1 cellular context compared by ENCODE assay signal in the genomic region with DNA sequence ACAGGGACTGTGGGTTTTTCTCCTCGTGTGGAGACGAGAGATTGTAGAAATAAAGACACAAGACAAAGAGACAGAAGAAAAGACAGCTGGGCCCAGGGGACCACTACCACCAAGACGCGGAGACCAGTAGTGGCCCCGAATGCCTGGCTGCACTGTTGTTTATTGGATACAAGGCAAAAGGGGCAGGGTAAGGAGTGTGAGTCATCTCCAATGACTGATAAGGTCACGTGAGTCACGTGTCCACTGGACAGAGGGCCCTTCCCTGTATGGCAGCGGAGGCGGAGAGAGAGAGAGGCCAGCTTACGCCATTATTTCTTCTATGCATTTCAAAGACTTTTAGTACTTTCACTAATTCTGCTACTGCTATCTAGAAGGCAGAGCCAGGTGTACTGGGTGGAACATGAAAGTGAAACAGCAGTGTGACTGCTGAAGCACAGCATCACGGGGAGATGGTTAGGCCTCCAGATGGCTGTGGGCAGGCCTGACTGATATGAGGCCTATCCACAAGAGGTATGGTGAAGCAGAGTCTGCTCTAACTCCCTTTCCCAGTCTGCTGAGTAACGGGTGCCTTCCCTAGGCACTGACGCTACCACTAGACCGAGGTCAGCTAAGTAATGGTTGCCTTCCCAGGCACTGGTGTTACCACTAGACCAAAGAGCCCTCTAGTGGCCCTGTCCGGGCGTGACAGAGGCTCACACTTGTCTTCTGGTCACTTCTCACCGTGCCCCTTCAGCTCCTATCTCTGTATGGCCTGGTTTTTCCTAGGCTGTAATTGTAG.
A peak's percentile ranks its signal among the peaks of the same experiment; 100 is the strongest.
TF ChIP-seq lines count a peak whose summit lies in the region.
"Not testable (repeated sequence)": the region's sequence is repeated elsewhere in the genome, so short reads cannot be mapped to it uniquely, and the experiment has no call there.

No MANE protein-coding gene starts in this region.

TF ChIP-seq in K562, 482 proteins besides CTCF, POLR2A, EP300 and RAD21 (continued from another document and continues in another):
- TF ChIP-seq CTBP1 (IDR thresholded peaks at IDR 0.05; ENCODE audit: borderline replicate concordance) (peak; percentile 48; the same call in 1 of the 2 replicates), SMARCC2 (IDR thresholded peaks at IDR 0.05; ENCODE audit: low read depth) (peak; percentile 62; the same call in 1 of the 2 replicates), TFE3 (CRISPR knock-in tag; IDR thresholded peaks at IDR 0.05) (peak; percentile 98), TEAD4 (IDR thresholded peaks at IDR 0.05; ENCODE audit: low read length) (peak; percentile 38; the same call in 1 of the 2 replicates), ZNF232 (CRISPR knock-in tag; IDR thresholded peaks at IDR 0.05) (peak; percentile 50; the same call in 1 of the 2 replicates), ZNF609 (CRISPR knock-in tag; IDR thresholded peaks at IDR 0.05; ENCODE audit: borderline replicate concordance) (0 out of 2 replicates have a peak, but pooled peaks have one; percentile 55), HDAC2 (IDR thresholded peaks at IDR 0.05) (0 out of 2 replicates have a peak, but pooled peaks have one; percentile 42), RREB1 (CRISPR knock-in tag; IDR thresholded peaks at IDR 0.05) (peak; percentile 32; the same call in 1 of the 2 replicates), SRF (CRISPR knock-in tag; IDR thresholded peaks at IDR 0.05) (peak in 1 of 2 experiments; percentile 67; a peak in 1 of 4 replicates), CBX1 (IDR thresholded peaks at IDR 0.05; ENCODE audit: low read depth) (0 out of 2 replicates have a peak, but pooled peaks have one; percentile 37)
- TF ChIP-seq TEAD4 (CRISPR knock-in tag; IDR thresholded peaks at IDR 0.05; ENCODE audit: borderline replicate concordance), result not testable (repeated sequence)
- TF ChIP-seq, protein P1, sequence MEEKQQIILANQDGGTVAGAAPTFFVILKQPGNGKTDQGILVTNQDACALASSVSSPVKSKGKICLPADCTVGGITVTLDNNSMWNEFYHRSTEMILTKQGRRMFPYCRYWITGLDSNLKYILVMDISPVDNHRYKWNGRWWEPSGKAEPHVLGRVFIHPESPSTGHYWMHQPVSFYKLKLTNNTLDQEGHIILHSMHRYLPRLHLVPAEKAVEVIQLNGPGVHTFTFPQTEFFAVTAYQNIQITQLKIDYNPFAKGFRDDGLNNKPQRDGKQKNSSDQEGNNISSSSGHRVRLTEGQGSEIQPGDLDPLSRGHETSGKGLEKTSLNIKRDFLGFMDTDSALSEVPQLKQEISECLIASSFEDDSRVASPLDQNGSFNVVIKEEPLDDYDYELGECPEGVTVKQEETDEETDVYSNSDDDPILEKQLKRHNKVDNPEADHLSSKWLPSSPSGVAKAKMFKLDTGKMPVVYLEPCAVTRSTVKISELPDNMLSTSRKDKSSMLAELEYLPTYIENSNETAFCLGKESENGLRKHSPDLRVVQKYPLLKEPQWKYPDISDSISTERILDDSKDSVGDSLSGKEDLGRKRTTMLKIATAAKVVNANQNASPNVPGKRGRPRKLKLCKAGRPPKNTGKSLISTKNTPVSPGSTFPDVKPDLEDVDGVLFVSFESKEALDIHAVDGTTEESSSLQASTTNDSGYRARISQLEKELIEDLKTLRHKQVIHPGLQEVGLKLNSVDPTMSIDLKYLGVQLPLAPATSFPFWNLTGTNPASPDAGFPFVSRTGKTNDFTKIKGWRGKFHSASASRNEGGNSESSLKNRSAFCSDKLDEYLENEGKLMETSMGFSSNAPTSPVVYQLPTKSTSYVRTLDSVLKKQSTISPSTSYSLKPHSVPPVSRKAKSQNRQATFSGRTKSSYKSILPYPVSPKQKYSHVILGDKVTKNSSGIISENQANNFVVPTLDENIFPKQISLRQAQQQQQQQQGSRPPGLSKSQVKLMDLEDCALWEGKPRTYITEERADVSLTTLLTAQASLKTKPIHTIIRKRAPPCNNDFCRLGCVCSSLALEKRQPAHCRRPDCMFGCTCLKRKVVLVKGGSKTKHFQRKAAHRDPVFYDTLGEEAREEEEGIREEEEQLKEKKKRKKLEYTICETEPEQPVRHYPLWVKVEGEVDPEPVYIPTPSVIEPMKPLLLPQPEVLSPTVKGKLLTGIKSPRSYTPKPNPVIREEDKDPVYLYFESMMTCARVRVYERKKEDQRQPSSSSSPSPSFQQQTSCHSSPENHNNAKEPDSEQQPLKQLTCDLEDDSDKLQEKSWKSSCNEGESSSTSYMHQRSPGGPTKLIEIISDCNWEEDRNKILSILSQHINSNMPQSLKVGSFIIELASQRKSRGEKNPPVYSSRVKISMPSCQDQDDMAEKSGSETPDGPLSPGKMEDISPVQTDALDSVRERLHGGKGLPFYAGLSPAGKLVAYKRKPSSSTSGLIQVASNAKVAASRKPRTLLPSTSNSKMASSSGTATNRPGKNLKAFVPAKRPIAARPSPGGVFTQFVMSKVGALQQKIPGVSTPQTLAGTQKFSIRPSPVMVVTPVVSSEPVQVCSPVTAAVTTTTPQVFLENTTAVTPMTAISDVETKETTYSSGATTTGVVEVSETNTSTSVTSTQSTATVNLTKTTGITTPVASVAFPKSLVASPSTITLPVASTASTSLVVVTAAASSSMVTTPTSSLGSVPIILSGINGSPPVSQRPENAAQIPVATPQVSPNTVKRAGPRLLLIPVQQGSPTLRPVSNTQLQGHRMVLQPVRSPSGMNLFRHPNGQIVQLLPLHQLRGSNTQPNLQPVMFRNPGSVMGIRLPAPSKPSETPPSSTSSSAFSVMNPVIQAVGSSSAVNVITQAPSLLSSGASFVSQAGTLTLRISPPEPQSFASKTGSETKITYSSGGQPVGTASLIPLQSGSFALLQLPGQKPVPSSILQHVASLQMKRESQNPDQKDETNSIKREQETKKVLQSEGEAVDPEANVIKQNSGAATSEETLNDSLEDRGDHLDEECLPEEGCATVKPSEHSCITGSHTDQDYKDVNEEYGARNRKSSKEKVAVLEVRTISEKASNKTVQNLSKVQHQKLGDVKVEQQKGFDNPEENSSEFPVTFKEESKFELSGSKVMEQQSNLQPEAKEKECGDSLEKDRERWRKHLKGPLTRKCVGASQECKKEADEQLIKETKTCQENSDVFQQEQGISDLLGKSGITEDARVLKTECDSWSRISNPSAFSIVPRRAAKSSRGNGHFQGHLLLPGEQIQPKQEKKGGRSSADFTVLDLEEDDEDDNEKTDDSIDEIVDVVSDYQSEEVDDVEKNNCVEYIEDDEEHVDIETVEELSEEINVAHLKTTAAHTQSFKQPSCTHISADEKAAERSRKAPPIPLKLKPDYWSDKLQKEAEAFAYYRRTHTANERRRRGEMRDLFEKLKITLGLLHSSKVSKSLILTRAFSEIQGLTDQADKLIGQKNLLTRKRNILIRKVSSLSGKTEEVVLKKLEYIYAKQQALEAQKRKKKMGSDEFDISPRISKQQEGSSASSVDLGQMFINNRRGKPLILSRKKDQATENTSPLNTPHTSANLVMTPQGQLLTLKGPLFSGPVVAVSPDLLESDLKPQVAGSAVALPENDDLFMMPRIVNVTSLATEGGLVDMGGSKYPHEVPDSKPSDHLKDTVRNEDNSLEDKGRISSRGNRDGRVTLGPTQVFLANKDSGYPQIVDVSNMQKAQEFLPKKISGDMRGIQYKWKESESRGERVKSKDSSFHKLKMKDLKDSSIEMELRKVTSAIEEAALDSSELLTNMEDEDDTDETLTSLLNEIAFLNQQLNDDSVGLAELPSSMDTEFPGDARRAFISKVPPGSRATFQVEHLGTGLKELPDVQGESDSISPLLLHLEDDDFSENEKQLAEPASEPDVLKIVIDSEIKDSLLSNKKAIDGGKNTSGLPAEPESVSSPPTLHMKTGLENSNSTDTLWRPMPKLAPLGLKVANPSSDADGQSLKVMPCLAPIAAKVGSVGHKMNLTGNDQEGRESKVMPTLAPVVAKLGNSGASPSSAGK (IDR thresholded peaks at IDR 0.05), result peak; percentile 47; the same call in 1 of the 2 replicates
- TF ChIP-seq, protein P2, sequence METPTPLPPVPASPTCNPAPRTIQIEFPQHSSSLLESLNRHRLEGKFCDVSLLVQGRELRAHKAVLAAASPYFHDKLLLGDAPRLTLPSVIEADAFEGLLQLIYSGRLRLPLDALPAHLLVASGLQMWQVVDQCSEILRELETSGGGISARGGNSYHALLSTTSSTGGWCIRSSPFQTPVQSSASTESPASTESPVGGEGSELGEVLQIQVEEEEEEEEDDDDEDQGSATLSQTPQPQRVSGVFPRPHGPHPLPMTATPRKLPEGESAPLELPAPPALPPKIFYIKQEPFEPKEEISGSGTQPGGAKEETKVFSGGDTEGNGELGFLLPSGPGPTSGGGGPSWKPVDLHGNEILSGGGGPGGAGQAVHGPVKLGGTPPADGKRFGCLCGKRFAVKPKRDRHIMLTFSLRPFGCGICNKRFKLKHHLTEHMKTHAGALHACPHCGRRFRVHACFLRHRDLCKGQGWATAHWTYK (CRISPR knock-in tag; IDR thresholded peaks at IDR 0.05), result peak; percentile 47
- TF ChIP-seq, protein P3, sequence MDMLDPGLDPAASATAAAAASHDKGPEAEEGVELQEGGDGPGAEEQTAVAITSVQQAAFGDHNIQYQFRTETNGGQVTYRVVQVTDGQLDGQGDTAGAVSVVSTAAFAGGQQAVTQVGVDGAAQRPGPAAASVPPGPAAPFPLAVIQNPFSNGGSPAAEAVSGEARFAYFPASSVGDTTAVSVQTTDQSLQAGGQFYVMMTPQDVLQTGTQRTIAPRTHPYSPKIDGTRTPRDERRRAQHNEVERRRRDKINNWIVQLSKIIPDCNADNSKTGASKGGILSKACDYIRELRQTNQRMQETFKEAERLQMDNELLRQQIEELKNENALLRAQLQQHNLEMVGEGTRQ (CRISPR knock-in tag; IDR thresholded peaks at IDR 0.05), result peak; percentile 95
